Comparison of ENCODE assay signal across 9 cellular contexts in the genomic region with DNA sequence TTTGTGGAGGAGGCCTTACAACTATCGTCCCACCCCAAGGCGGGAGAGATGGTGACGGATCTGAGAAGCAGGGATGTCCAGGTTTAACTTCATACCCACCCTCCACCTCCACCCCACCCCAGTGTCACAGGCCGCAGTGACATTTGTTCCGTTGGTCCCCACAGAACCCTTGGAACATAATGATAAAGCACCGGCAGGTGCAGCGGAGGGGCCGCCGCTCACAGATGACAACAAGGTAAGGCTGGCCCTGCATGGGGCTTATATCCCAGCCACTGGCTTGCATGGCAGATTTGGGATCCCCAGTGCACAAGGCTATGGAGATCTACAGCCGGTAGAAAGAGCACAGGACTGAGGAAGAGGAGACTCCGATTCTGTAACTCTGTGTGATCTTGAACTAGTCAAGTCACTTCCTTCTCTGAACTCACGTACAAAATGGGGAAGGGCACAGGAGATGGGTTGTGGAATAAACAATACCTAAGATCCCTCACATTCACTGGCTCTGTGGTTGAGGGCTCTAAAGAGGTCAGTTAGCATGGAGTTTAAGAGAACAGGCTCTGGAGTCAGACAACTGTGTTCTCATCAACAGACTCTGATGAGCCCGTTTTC. TPM values are rescaled to one million over a fixed set of nuclear protein-coding genes. Genes with fewer than 3 reads are reported as not detected.
A peak's percentile ranks its signal among the peaks of the same experiment; 100 is the strongest.
DNase-seq lines count a peak whose midpoint lies in the region; ATAC-seq and TF ChIP-seq lines count a peak whose summit lies in the region.
"Had no signal": no experiment of that assay in that cellular context is flagged by ENCODE, and none has a peak within 500 bp of the region (broad histone marks: within the 10 kb centered on the region; RNA-seq: fewer than 3 reads in every experiment).

No MANE protein-coding gene starts in this region.

- H3K9me3 ChIP-seq in PC-3 (ENCODE audit: low read length) = no peaks in the 10 kb centered on the region

- H3K79me2 ChIP-seq in PC-3 (ENCODE audit: low read length) = peaks cover 31% of the 10 kb centered on the region

- CTCF ChIA-PET in PC-3 (lab: Charles Lee) = no interaction called here

- TSS peak; percentile 74 for BruUV-seq in PC-3 (replicated peaks; lab: Mats Ljungman, UMichigan)

- no peaks in the 10 kb centered on the region for H3K9me3 Mint-ChIP-seq in effector memory CD8-positive, alpha-beta T cell
- H3K9me3 Mint-ChIP-seq in nephron = no peaks in the 10 kb centered on the region

- peak overlapping the region; percentile 86 to 90 for H3K4me3 Mint-ChIP-seq in effector memory CD8-positive, alpha-beta T cell
- H3K4me3 Mint-ChIP-seq in nephron = peak overlapping the region; percentile 90 to 91 (median 90)

- peak overlapping the region; percentile 92 for H3K27ac ChIP-seq in PC-3 (ENCODE audit: low read length)

- H3K27ac Mint-ChIP-seq in effector memory CD8-positive, alpha-beta T cell = peak overlapping the region; percentile 95 to 96
- peak overlapping the region; percentile 59 to 78 (median 69) for H3K27ac Mint-ChIP-seq in nephron

- H3K36me3 Mint-ChIP-seq in effector memory CD8-positive, alpha-beta T cell (ENCODE audit: insufficient read depth) = peaks cover 44% of the 10 kb centered on the region
- peaks cover 34% of the 10 kb centered on the region for H3K36me3 Mint-ChIP-seq in nephron (ENCODE audit: low read depth)

- POLR2A ChIA-PET in PC-3 (lab: Charles Lee; ENCODE audit: unreplicated experiment) = interaction anchor here (0.6 kb wide), 2 partner anchors 9 to 164 kb away, joined by 3 read pairs; no protein-coding TSS in a partner anchor

- TF ChIP-seq CTCF in PC-3 (conservative IDR thresholded peaks at IDR 0.05; ENCODE audit: low read depth, low read length) (no peak), nephron (IDR thresholded peaks at IDR 0.05; ENCODE audit: unreplicated experiment in 3 of 3) (no peak)

- no peaks in the 10 kb centered on the region for H3F3A ChIP-seq in PC-3 (ENCODE audit: low read length, unreplicated experiment)

- ATAC-seq in GM21360 (IDR thresholded peaks at IDR 0.05; ENCODE audit: unreplicated experiment) (peak; percentile 6), PC-3 (no peak), HG02678 (IDR thresholded peaks at IDR 0.05; ENCODE audit: unreplicated experiment) (no peak), GM18909 (IDR thresholded peaks at IDR 0.05; ENCODE audit: poor library complexity, unreplicated experiment) (no peak)
- no peak for ATAC-seq in effector memory CD8-positive, alpha-beta T cell (replicated peaks)

- H3K4me1 Mint-ChIP-seq in effector memory CD8-positive, alpha-beta T cell (ENCODE audit: low read depth in 2 of 2) = peaks cover 10 to 13% of the 10 kb centered on the region in 2 donors
- H3K4me1 Mint-ChIP-seq in nephron = peaks cover 19% of the 10 kb centered on the region

- intact Hi-C loops in PC-3 (cut with micrococcal nuclease) = no loop called here

- H3K27me3 ChIP-seq in PC-3 (ENCODE audit: low read length) = no peaks in the 10 kb centered on the region

- H3K36me3 ChIP-seq in PC-3 (ENCODE audit: low read depth, low read length) = peaks cover 22% of the 10 kb centered on the region

- H2AFZ ChIP-seq in PC-3 (ENCODE audit: low read length) = peak overlapping the region; percentile 81; the same call in 1 of the 2 replicates

- H3K9me2 ChIP-seq in PC-3 (replicated peaks; ENCODE audit: low read length) = no peaks in the 10 kb centered on the region

- no peaks in the 10 kb centered on the region for H4K20me1 ChIP-seq in PC-3 (ENCODE audit: low read length)

- peak overlapping the region; percentile 96 for H3K4me3 ChIP-seq in PC-3 (ENCODE audit: low read length)

- H3K4me1 ChIP-seq in PC-3 (ENCODE audit: insufficient read depth, low read length) = peaks cover 24% of the 10 kb centered on the region

- DNase-seq in PC-3 = no peak
- no peak for DNase-seq in effector memory CD8-positive, alpha-beta T cell
- no peak for DNase-seq in NCI-H2171 (lab: John Stamatoyannopoulos, UW)
- DNase-seq in stimulated activated naive CD4-positive, alpha-beta T cell treated with Interleukin-2 at 50 U/mL for 16 hours (lab: John Stamatoyannopoulos, UW) = no peak

- H3K27me3 Mint-ChIP-seq in effector memory CD8-positive, alpha-beta T cell = no peaks in the 10 kb centered on the region
- peaks cover 8% of the 10 kb centered on the region for H3K27me3 Mint-ChIP-seq in nephron (ENCODE audit: low read depth)

- peak overlapping the region; percentile 98 for H3K9ac ChIP-seq in PC-3 (ENCODE audit: low read length)

- H3K4me2 ChIP-seq in PC-3 (ENCODE audit: low read length) = peak overlapping the region; percentile 90

RNA-seq across cellular contexts. Expression of a gene that starts 0.9 kb away (rescaled TPM):
- total RNA-seq in PC-3 (2014; rRNA removed) = 187 and 194 TPM in 2 replicates

RNA-seq across cellular contexts. Expression of a gene that starts 0.9 kb away (rescaled TPM):
- 3.0 and 6.0 TPM in 2 replicates for total RNA-seq in PC-3 (2014; rRNA removed)
- total RNA-seq: T-helper 1 cell treated with Interleukin-12 subunit alpha and Interleukin-12 subunit beta and Interleukin-4 antibody, amounts not matched to agents 30 ng/mL and 1 ng/mL, for 36 hours had no signal

RNA-seq across cellular contexts. Expression of a gene that starts 19.8 kb away (rescaled TPM):
- total RNA-seq in PC-3 (2014; rRNA removed) = 251 and 304 TPM in 2 replicates

RNA-seq across cellular contexts. Expression of a gene that starts 34.5 kb away (rescaled TPM):
- total RNA-seq in PC-3 (2014; rRNA removed) = not detected in 2 replicates
- total RNA-seq: T-helper 1 cell treated with Interleukin-12 subunit alpha and Interleukin-12 subunit beta and Interleukin-4 antibody, amounts not matched to agents 30 ng/mL and 1 ng/mL, for 36 hours had no signal

RNA-seq across cellular contexts. Expression of a gene that starts 41.0 kb away (rescaled TPM):
- total RNA-seq in PC-3 (2014; rRNA removed) = 90.1 and 108 TPM in 2 replicates
